Comparison of ENCODE assay signal across 13 cellular contexts in genomic region chr20:37454636-37455035, GRCh38.
"Had no signal": no experiment of that assay in that cellular context is flagged by ENCODE, and none has a peak within 500 bp of the region (broad histone marks: within the 10 kb centered on the region; RNA-seq: fewer than 3 reads in every experiment).

No MANE protein-coding gene starts in this region.

- H3K9me3 ChIP-seq: colonic mucosa, gastrocnemius medialis had no signal

- H3K4me3 ChIP-seq: colonic mucosa, coronary artery, dorsolateral prefrontal cortex, esophagus muscularis mucosa, esophagus squamous epithelium, gastrocnemius medialis, gastroesophageal sphincter, heart left ventricle, heart right ventricle had no signal

- H3K4me1 ChIP-seq: colonic mucosa, esophagus muscularis mucosa, esophagus squamous epithelium, foreskin keratinocyte, gastrocnemius medialis, gastroesophageal sphincter, heart left ventricle, heart right ventricle had no signal

- ATAC-seq: effector memory CD8-positive, alpha-beta T cell; esophagus mucosa; foreskin keratinocyte; gastrocnemius medialis; gastroesophageal sphincter; heart right ventricle had no signal

- H3K27ac ChIP-seq: colonic mucosa, coronary artery, dorsolateral prefrontal cortex, epithelial cell of prostate, esophagus muscularis mucosa, esophagus squamous epithelium, foreskin keratinocyte, gastrocnemius medialis, gastroesophageal sphincter, heart left ventricle, heart right ventricle had no signal

- H3K36me3 ChIP-seq: colonic mucosa, esophagus muscularis mucosa, esophagus squamous epithelium, gastrocnemius medialis, gastroesophageal sphincter, heart left ventricle, heart right ventricle had no signal
